In genomic region chr3:122727766-122728165, GRCh38 we compare ENCODE assay signal across 24 cellular contexts. TPM values are rescaled to one million over a fixed set of nuclear protein-coding genes. Genes with fewer than 3 reads are reported as not detected.
DNase-seq lines count a peak whose midpoint lies in the region; ATAC-seq and TF ChIP-seq lines count a peak whose summit lies in the region.
"Had no signal": no experiment of that assay in that cellular context is flagged by ENCODE, and none has a peak within 500 bp of the region (broad histone marks: within the 10 kb centered on the region; RNA-seq: fewer than 3 reads in every experiment).

No MANE protein-coding gene starts in this region.

- peaks cover 0 to 6% of the 10 kb centered on the region in 2 experiments; a peak in 2 of 4 replicates for H3K4me1 ChIP-seq in SK-N-SH (ENCODE audit: control insufficient read depth in 1 of 2, insufficient read depth in 2 of 2, low read depth in 1 of 2, low read length in 1 of 2)
- H3K4me1 ChIP-seq: Caco-2, HAP-1 had no signal

- TF ChIP-seq RAD21 in SK-N-SH (IDR thresholded peaks at IDR 0.05; ENCODE audit: low read length), result no peak

- no peaks in the 10 kb centered on the region for H3K9me2 ChIP-seq in SK-N-SH

- CTCF ChIA-PET in SK-N-SH (lab: Yijun Ruan, JAX), result no interaction called here

- 83% methylated on average over 9 of the region's 9 CpGs for WGBS in SK-N-SH (ENCODE audit: low lambda C conversion rate)

- H3K27ac ChIP-seq in SK-N-SH (ENCODE audit: low read depth in 2 of 2, low read length in 1 of 2), result peak overlapping the region in 1 of 2 experiments; percentile 64; a peak in 1 of 4 replicates
- H3K27ac ChIP-seq: RWPE1 had no signal

- ATAC-seq in memory B cell (ENCODE audit: low read depth), result no peak
- ATAC-seq in stimulated activated memory B cell treated with anti-CD40 and anti-IgM and Interleukin-4, amounts not matched to agents 10 μg/mL and 1 μg/mL and 100 μg/mL, for 72 hours, result no peak
- ATAC-seq: CD8-positive, alpha-beta T cell had no signal

- H3K4me3 ChIP-seq in SK-N-SH (ENCODE audit: low read depth in 2 of 2, low read length in 1 of 2), result no peak overlapping the region
- H3K4me3 ChIP-seq: HAP-1 had no signal

- no peaks in the 10 kb centered on the region for H3K79me2 ChIP-seq in SK-N-SH (ENCODE audit: insufficient read depth)

- POLR2A ChIA-PET in SK-N-SH (lab: Yijun Ruan, JAX), result no interaction called here

- peaks cover 39% of the 10 kb centered on the region for H3K36me3 Mint-ChIP-seq in memory B cell
- peaks cover 65% of the 10 kb centered on the region for H3K36me3 Mint-ChIP-seq in stimulated activated memory B cell treated with anti-CD40 and anti-IgM and Interleukin-4, amounts not matched to agents 10 μg/mL and 1 μg/mL and 100 μg/mL, for 72 hours

- no peak overlapping the region for H3K9ac ChIP-seq in SK-N-SH

- peak overlapping the region; percentile 24 for H3K27ac Mint-ChIP-seq in memory B cell
- peak overlapping the region; percentile 40 for H3K27ac Mint-ChIP-seq in stimulated activated memory B cell treated with anti-CD40 and anti-IgM and Interleukin-4, amounts not matched to agents 10 μg/mL and 1 μg/mL and 100 μg/mL, for 72 hours
- H3K27ac Mint-ChIP-seq: CD8-positive, alpha-beta T cell; HFFc6 had no signal

- H3K9me3 ChIP-seq in SK-N-SH, result no peaks in the 10 kb centered on the region
- H3K9me3 ChIP-seq: Caco-2, HAP-1 had no signal

- H3K27me3 Mint-ChIP-seq in memory B cell, result no peaks in the 10 kb centered on the region
- H3K27me3 Mint-ChIP-seq in stimulated activated memory B cell treated with anti-CD40 and anti-IgM and Interleukin-4, amounts not matched to agents 10 μg/mL and 1 μg/mL and 100 μg/mL, for 72 hours, result no peaks in the 10 kb centered on the region

- H3F3A ChIP-seq in SK-N-SH (replicated peaks; ENCODE audit: insufficient read depth), result no peaks in the 10 kb centered on the region

- no peaks in the 10 kb centered on the region for H3K27me3 ChIP-seq in SK-N-SH (ENCODE audit: insufficient read depth)

- TF ChIP-seq EP300 in SK-N-SH (IDR thresholded peaks at IDR 0.05; ENCODE audit: borderline replicate concordance in 1 of 2, low read depth in 1 of 2, low read length in 1 of 2), result no peak

- peaks cover 4% of the 10 kb centered on the region for H3K9me3 Mint-ChIP-seq in memory B cell
- H3K9me3 Mint-ChIP-seq in stimulated activated memory B cell treated with anti-CD40 and anti-IgM and Interleukin-4, amounts not matched to agents 10 μg/mL and 1 μg/mL and 100 μg/mL, for 72 hours, result peaks cover 3% of the 10 kb centered on the region
- H3K9me3 Mint-ChIP-seq: HFFc6 had no signal

- no peaks in the 10 kb centered on the region for H3K4me1 Mint-ChIP-seq in memory B cell
- no peaks in the 10 kb centered on the region for H3K4me1 Mint-ChIP-seq in stimulated activated memory B cell treated with anti-CD40 and anti-IgM and Interleukin-4, amounts not matched to agents 10 μg/mL and 1 μg/mL and 100 μg/mL, for 72 hours

- no peak for TF ChIP-seq CTCF in SK-N-SH (IDR thresholded peaks at IDR 0.05)

- DNase-seq in Daoy (ENCODE audit: low read depth) (peak; percentile 2), SK-N-SH (peak; percentile 16), memory B cell (ENCODE audit: low spot score in 2 of 2) (no peak), AML-193 (lab: John Stamatoyannopoulos, UW) (no peak), NCI-H345 (lab: John Stamatoyannopoulos, UW) (no peak), NCI-H2196 treated with DMSO at 0.1 percent for 48 hours (lab: John Stamatoyannopoulos, UW; ENCODE audit: unreplicated experiment) (no peak)
- DNase-seq: C1 segment of cervical spinal cord; Caco-2; CD8-positive, alpha-beta T cell; EL; GF-D8; GOT3; HFFc6; IMR-90; KG1; NCI-H1092 treated with DMSO at 0.1 percent for 48 hours; NCI-H1436; NCI-H187; NCI-H2171 treated with DMSO at 0.1 percent for 48 hours; NCI-H526 treated with DMSO at 0.1 percent for 48 hours; SHP77 had no signal

- H4K20me1 ChIP-seq in SK-N-SH (ENCODE audit: insufficient read depth), result no peaks in the 10 kb centered on the region

- no peak overlapping the region for H3K4me2 ChIP-seq in SK-N-SH

- no peak overlapping the region for H2AFZ ChIP-seq in SK-N-SH (ENCODE audit: low read depth)

- H3K4me3 Mint-ChIP-seq in memory B cell, result no peak overlapping the region
- H3K4me3 Mint-ChIP-seq in stimulated activated memory B cell treated with anti-CD40 and anti-IgM and Interleukin-4, amounts not matched to agents 10 μg/mL and 1 μg/mL and 100 μg/mL, for 72 hours, result no peak overlapping the region
- H3K4me3 Mint-ChIP-seq: CD8-positive, alpha-beta T cell; HFFc6 had no signal

- peaks cover 2 to 16% of the 10 kb centered on the region in 2 experiments for H3K36me3 ChIP-seq in SK-N-SH (replicated peaks in 1 of 2; ENCODE audit: control insufficient read depth in 1 of 2, insufficient read depth in 2 of 2, low read length in 1 of 2)
- H3K36me3 ChIP-seq: HAP-1 had no signal

TF ChIP-seq in SK-N-SH, 30 proteins besides CTCF, POLR2A, EP300 and RAD21:
- TF ChIP-seq FOSL2 (IDR thresholded peaks at IDR 0.05; ENCODE audit: borderline replicate concordance, low read depth), result no peak
- TF ChIP-seq MXI1 (IDR thresholded peaks at IDR 0.05; ENCODE audit: low read depth, low read length), result no peak
- TF ChIP-seq EZH2phosphoT487 (IDR thresholded peaks at IDR 0.05; ENCODE audit: borderline replicate concordance, low read depth), result no peak
- no peak for TF ChIP-seq GABPA (IDR thresholded peaks at IDR 0.05; ENCODE audit: low read depth)
- TF ChIP-seq USF2 (IDR thresholded peaks at IDR 0.05; ENCODE audit: borderline replicate concordance, low read depth, low read length), result no peak
- no peak for TF ChIP-seq SIN3A (IDR thresholded peaks at IDR 0.05; ENCODE audit: borderline replicate concordance, low read depth, low read length)
- no peak for TF ChIP-seq PBX3 (IDR thresholded peaks at IDR 0.05)
- no peak for TF ChIP-seq FOXJ3 (CRISPR knock-in tag; IDR thresholded peaks at IDR 0.05)
- no peak for TF ChIP-seq JUND (IDR thresholded peaks at IDR 0.05)
- TF ChIP-seq MAX (IDR thresholded peaks at IDR 0.05; ENCODE audit: low read depth), result no peak
- no peak for TF ChIP-seq GATA2 (CRISPR knock-in tag; IDR thresholded peaks at IDR 0.05)
- no peak for TF ChIP-seq NRF1 (IDR thresholded peaks at IDR 0.05; ENCODE audit: low read depth, low read length)
- TF ChIP-seq NFIC (IDR thresholded peaks at IDR 0.05; ENCODE audit: borderline replicate concordance), result no peak
- TF ChIP-seq CHD2 (IDR thresholded peaks at IDR 0.05; ENCODE audit: low read length, partially characterized antibody), result no peak
- no peak for TF ChIP-seq TEAD4 (IDR thresholded peaks at IDR 0.05; ENCODE audit: borderline replicate concordance, insufficient read depth)
- TF ChIP-seq ZBTB33 (IDR thresholded peaks at IDR 0.05; ENCODE audit: borderline replicate concordance, low read depth), result no peak
- TF ChIP-seq SMC3 (IDR thresholded peaks at IDR 0.05; ENCODE audit: low read depth, low read length), result no peak
- TF ChIP-seq MEF2A (IDR thresholded peaks at IDR 0.05; ENCODE audit: borderline replicate concordance, low read depth), result no peak
- no peak for TF ChIP-seq USF1 (IDR thresholded peaks at IDR 0.05; ENCODE audit: borderline replicate concordance, low read depth)
- no peak for TF ChIP-seq RFX5 (IDR thresholded peaks at IDR 0.05; ENCODE audit: low read length)

RNA-seq across cellular contexts. Expression of gene PARP14, which starts 47.1 kb away (rescaled TPM):
- 36.9 and 57.2 TPM in 2 replicates for total RNA-seq in Daoy (2014; rRNA removed; shearing (Covaris generic))
- polyA plus RNA-seq in SK-N-SH (2012; rRNA removed), result 9.2 and 11.0 TPM in 2 replicates
- 7.3 and 7.6 TPM in 2 replicates for polyA plus RNA-seq in SK-N-SH (2012; cell fraction: cytosol; rRNA removed)
- 23.7 and 34.4 TPM in 2 replicates for polyA plus RNA-seq in SK-N-SH (2012; cell fraction: nucleus; rRNA removed)

Comparison
In these comparisons a context has a peak if more than half of its experiments do, and no peak if none do; other contexts are left out.
1. DNase-seq: peak in Daoy (single experiment) and SK-N-SH (single experiment); none in memory B cell (0 of 2), AML-193 (0 of 2), NCI-H345 (single experiment) and NCI-H2196 treated with DMSO at 0.1 percent for 48 hours (single experiment).